ENCODE assay signal across 1 cellular context in genomic region chrX:37380920-37381319, GRCh38.
TF ChIP-seq lines count a peak whose summit lies in the region.

No MANE protein-coding gene starts in this region.

TF ChIP-seq in K562, 482 proteins besides CTCF, POLR2A, EP300 and RAD21 (continued from another document):
- TF ChIP-seq ZNF518B (CRISPR knock-in tag; IDR thresholded peaks at IDR 0.05) = no peak
